10 cellular contexts compared by ENCODE assay signal in genomic region chr12:54281261-54281638, GRCh38. TPM values are rescaled to one million over a fixed set of nuclear protein-coding genes. Genes with fewer than 3 reads are reported as not detected.
DNase-seq lines count a peak whose midpoint lies in the region; TF ChIP-seq lines count a peak whose summit lies in the region.
"Not testable (repeated sequence)": the region's sequence is repeated elsewhere in the genome, so short reads cannot be mapped to it uniquely, and the experiment has no call there.
"Had no signal": no experiment of that assay in that cellular context is flagged by ENCODE, and none has a peak within 500 bp of the region (broad histone marks: within the 10 kb centered on the region; RNA-seq: fewer than 3 reads in every experiment).

No MANE protein-coding gene starts in this region.

- not testable (repeated sequence) for H3K27me3 ChIP-seq in H7 (ENCODE audit: control insufficient read depth, insufficient read depth, low read length); NT2/D1 (ENCODE audit: insufficient read depth, insufficient read length); neural cell (ENCODE audit: insufficient read depth, low read depth, low read length); stomach smooth muscle (ENCODE audit: control insufficient read depth in 1 of 2, insufficient read depth in 2 of 2, low read length in 2 of 2)

- in situ Hi-C loops in astrocyte of the cerebellum (cut with HindIII; ENCODE audit: low sequenced_read_pairs): not testable (repeated sequence)

- DNase-seq in AG09309 (ENCODE audit: low read depth); H7; NT2/D1 (ENCODE audit: low read depth, low spot score); astrocyte of the cerebellum (ENCODE audit: low read depth); epithelial cell of proximal tubule (ENCODE audit: low read depth): not testable (repeated sequence)

- H3F3A ChIP-seq in neural cell (ENCODE audit: insufficient read depth, low read length, poor library complexity, severe bottlenecking): not testable (repeated sequence)

- peak overlapping the region; percentile 97 for H3K27ac ChIP-seq in neural cell (ENCODE audit: low read length)
- H3K27ac ChIP-seq in stomach smooth muscle (ENCODE audit: low read length): peak overlapping the region; percentile 91

- H2AFZ ChIP-seq in neural cell (ENCODE audit: low read depth, low read length): not testable (repeated sequence)

- peaks cover 65% of the 10 kb centered on the region for H3K79me2 ChIP-seq in neural cell (replicated peaks; ENCODE audit: insufficient read depth, low read length)

- peaks cover 24% of the 10 kb centered on the region for H4K20me1 ChIP-seq in neural cell (ENCODE audit: insufficient read depth)

- H3K9me2 ChIP-seq in neural cell (ENCODE audit: insufficient read depth, low read length): not testable (repeated sequence)

- not testable (repeated sequence) for TF ChIP-seq RAD21 in neural cell (conservative IDR thresholded peaks at IDR 0.05)

- H3K9ac ChIP-seq in NT2/D1 (ENCODE audit: insufficient read length, low read depth) (peak overlapping the region; percentile 99), neural cell (ENCODE audit: low read length) (peak overlapping the region; percentile 90), stomach smooth muscle (ENCODE audit: low read length in 2 of 2) (peak overlapping the region; percentile 96 to 98)

- H3K36me3 ChIP-seq in H7 (replicated peaks; ENCODE audit: control insufficient read depth, insufficient read depth, low read length) (peaks cover 42% of the 10 kb centered on the region), NT2/D1 (ENCODE audit: insufficient read depth, insufficient read length, low read length) (peaks cover 73% of the 10 kb centered on the region), neural cell (ENCODE audit: insufficient read depth, low read length) (peaks cover 15% of the 10 kb centered on the region), stomach smooth muscle (ENCODE audit: control insufficient read depth in 2 of 2, insufficient read depth in 2 of 2, low read length in 2 of 2) (peaks cover 32 to 38% of the 10 kb centered on the region in 2 donors)

- H3K4me3 ChIP-seq in AG09309 (ENCODE audit: control insufficient read depth, low read depth, low read length): peak overlapping the region; percentile 63
- H3K4me3 ChIP-seq in H7 (ENCODE audit: insufficient read depth, low read depth, low read length): peak overlapping the region; percentile 94
- peak overlapping the region; percentile 98 for H3K4me3 ChIP-seq in NT2/D1 (ENCODE audit: insufficient read length, low read depth)
- peak overlapping the region; percentile 95 for H3K4me3 ChIP-seq in astrocyte of the cerebellum (ENCODE audit: low read depth, low read length)
- peak overlapping the region; percentile 90 for H3K4me3 ChIP-seq in epithelial cell of proximal tubule (ENCODE audit: low read depth, low read length)
- H3K4me3 ChIP-seq in iPS-18c (ENCODE audit: insufficient read depth, low read depth, low read length): peak overlapping the region; percentile 67
- H3K4me3 ChIP-seq in neural cell (ENCODE audit: low read length): peak overlapping the region; percentile 74
- H3K4me3 ChIP-seq in stomach smooth muscle (ENCODE audit: low read length in 2 of 2): peak overlapping the region; percentile 86 to 100

- H3K4me2 ChIP-seq in neural cell (ENCODE audit: low read length): peak overlapping the region; percentile 86

- not testable (repeated sequence) for TF ChIP-seq EP300 in neural cell (conservative IDR thresholded peaks at IDR 0.05; ENCODE audit: poor library complexity, severe bottlenecking)

- H3K9me3 ChIP-seq in NT2/D1 (ENCODE audit: insufficient read depth, low read length); iPS-18c (ENCODE audit: control insufficient read depth, insufficient read depth, low read length); neural cell (ENCODE audit: low read length); stomach smooth muscle (ENCODE audit: control insufficient read depth in 2 of 2, low read length in 2 of 2): not testable (repeated sequence)

- not testable (repeated sequence) for TF ChIP-seq CTCF in AG09309 (IDR thresholded peaks at IDR 0.05; ENCODE audit: control insufficient read depth, insufficient read depth, low read depth, low read length, missing control alignments); astrocyte of the cerebellum (IDR thresholded peaks at IDR 0.05; ENCODE audit: low read depth, low read length, missing control alignments); epithelial cell of proximal tubule (conservative IDR thresholded peaks at IDR 0.05; ENCODE audit: low read depth, low read length); neural cell (IDR thresholded peaks at IDR 0.05; ENCODE audit: poor library complexity, severe bottlenecking)

- not testable (repeated sequence) for H3K4me1 ChIP-seq in NT2/D1 (ENCODE audit: insufficient read depth, insufficient read length)
- peaks cover 40% of the 10 kb centered on the region for H3K4me1 ChIP-seq in stomach smooth muscle (ENCODE audit: control insufficient read depth, insufficient read depth, low read length)

TF ChIP-seq in neural cell, 6 proteins besides CTCF, POLR2A, EP300 and RAD21:
- peak; percentile 22 for TF ChIP-seq MXI1 (conservative IDR thresholded peaks at IDR 0.05; ENCODE audit: poor library complexity, severe bottlenecking)

RNA-seq across cellular contexts. Expression of gene HNRNPA1, which starts 0.7 kb away (rescaled TPM):
- total RNA-seq in H7 (2014; rRNA removed; shearing (Covaris generic)): 907 and 952 TPM in 2 replicates
- total RNA-seq in epithelial cell of proximal tubule: 941 and 1,064 TPM in 2 replicates
- polyA plus RNA-seq in neural cell: 526 and 613 TPM in 2 replicates
- polyA minus RNA-seq in neural cell: 448 and 468 TPM in 2 replicates

RNA-seq across cellular contexts. Expression of gene CBX5, which starts 1.3 kb away (rescaled TPM):
- total RNA-seq in H7 (2014; rRNA removed; shearing (Covaris generic)): 51.2 and 62.2 TPM in 2 replicates
- total RNA-seq in epithelial cell of proximal tubule: 61.5 and 67.3 TPM in 2 replicates
- 57.1 and 64.0 TPM in 2 replicates for polyA plus RNA-seq in neural cell
- 270 and 337 TPM in 2 replicates for polyA minus RNA-seq in neural cell

RNA-seq across cellular contexts. Expression of gene NFE2, which starts 19.6 kb away (rescaled TPM):
- total RNA-seq in H7 (2014; rRNA removed; shearing (Covaris generic)): 2.2 and 2.9 TPM in 2 replicates
- not detected in 2 replicates for total RNA-seq in epithelial cell of proximal tubule
- polyA plus RNA-seq in neural cell: not detected in 2 replicates
- polyA minus RNA-seq in neural cell: not detected in 2 replicates
- total RNA-seq: activated CD4-positive, alpha-beta T cell treated with anti-CD3 and anti-CD28 coated beads for 36 hours; Daoy had no signal

RNA-seq across cellular contexts. Expression of gene COPZ1, which starts 43.7 kb away (rescaled TPM):
- 117 and 121 TPM in 2 replicates for total RNA-seq in H7 (2014; rRNA removed; shearing (Covaris generic))
- 107 and 144 TPM in 2 replicates for total RNA-seq in epithelial cell of proximal tubule
- polyA plus RNA-seq in neural cell: 159 and 192 TPM in 2 replicates
- polyA minus RNA-seq in neural cell: 90.3 and 97.5 TPM in 2 replicates
